21 cellular contexts compared by ENCODE assay signal in genomic region chr6:33831725-33832124, GRCh38. TPM values are rescaled to one million over a fixed set of nuclear protein-coding genes. Genes with fewer than 3 reads are reported as not detected.
"Had no signal": no experiment of that assay in that cellular context is flagged by ENCODE, and none has a peak within 500 bp of the region (broad histone marks: within the 10 kb centered on the region; RNA-seq: fewer than 3 reads in every experiment).

No MANE protein-coding gene starts in this region.

RNA-seq across cellular contexts. Expression of gene MLN, which starts 27.9 kb away (rescaled TPM):
- total RNA-seq: activated naive CD4-positive, alpha-beta T cell treated with anti-CD3 and anti-CD28 coated beads for 36 hours; activated naive CD4-positive, alpha-beta T cell treated with anti-CD3 and anti-CD28 coated beads, Interleukin-2, amount 50 U/mL, for 72 hours; activated naive CD8-positive, alpha-beta T cell treated with anti-CD3 and anti-CD28 coated beads for 36 hours; activated naive CD8-positive, alpha-beta T cell treated with anti-CD3 and anti-CD28 coated beads, Interleukin-2, amount 10 ng/mL, durations not matched to agents 7 days and 5 days; activated T-cell treated with anti-CD3 and anti-CD28 coated beads, Interleukin-2, amount 50 U/mL, for 4 hours; activated T-cell treated with anti-CD3 and anti-CD28 coated beads, Interleukin-2, amount 50 U/mL, for 72 hours; activated T-helper 1 cell treated with anti-CD3 and anti-CD28 coated beads, Interleukin-12 subunit alpha, Interleukin-12 subunit beta, Interleukin-2, Interleukin-4 antibody, amounts not matched to agents 30 ng/mL and 10 ng/mL and 1 ng/mL, durations not matched to agents 14 hours and 24 hours and 36 hours; activated T-helper 17 cell treated with anti-CD3 and anti-CD28 coated beads, Interleukin-2, amount 50 U/mL, for 72 hours; activated T-helper 2 cell treated with anti-CD3 and anti-CD28 coated beads, Interferon-gamma antibody, Interleukin-2, Interleukin-4, amounts not matched to agents 10 μg/mL and 5 μg/mL and 100 μg/mL, durations not matched to agents 14 hours and 24 hours and 36 hours; adrenal gland; aorta; ascending aorta; astrocyte; body of pancreas; breast epithelium; bronchial epithelial cell; cardiac muscle cell; cardiac septum; cerebellum; chondrocyte had no signal
- polyA plus RNA-seq: adipose tissue, adrenal gland had no signal
